ENCODE assay signal across 1 cellular context in the genomic region with DNA sequence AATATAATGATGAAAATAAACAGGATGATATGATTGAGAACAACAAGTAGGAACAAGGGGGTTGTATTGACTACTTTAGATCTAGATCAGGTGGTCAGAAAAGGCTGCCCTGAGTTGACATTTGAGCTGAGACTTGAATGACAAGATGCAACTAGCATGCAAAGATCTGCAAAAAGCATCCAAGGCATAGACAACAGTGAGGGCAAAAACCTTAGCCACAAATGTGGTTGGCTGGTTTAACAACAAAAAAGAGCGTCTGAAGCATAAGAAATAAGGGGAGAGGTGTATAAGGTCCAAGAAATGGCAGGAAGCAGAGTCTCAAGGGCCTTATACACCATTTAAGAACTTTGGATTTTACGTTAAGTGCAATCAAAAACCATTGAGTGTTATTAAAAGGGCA.
TF ChIP-seq lines count a peak whose summit lies in the region.

No MANE protein-coding gene starts in this region.

TF ChIP-seq in HepG2, 621 proteins besides CTCF, POLR2A, EP300 and RAD21:
- TF ChIP-seq, protein P1, sequence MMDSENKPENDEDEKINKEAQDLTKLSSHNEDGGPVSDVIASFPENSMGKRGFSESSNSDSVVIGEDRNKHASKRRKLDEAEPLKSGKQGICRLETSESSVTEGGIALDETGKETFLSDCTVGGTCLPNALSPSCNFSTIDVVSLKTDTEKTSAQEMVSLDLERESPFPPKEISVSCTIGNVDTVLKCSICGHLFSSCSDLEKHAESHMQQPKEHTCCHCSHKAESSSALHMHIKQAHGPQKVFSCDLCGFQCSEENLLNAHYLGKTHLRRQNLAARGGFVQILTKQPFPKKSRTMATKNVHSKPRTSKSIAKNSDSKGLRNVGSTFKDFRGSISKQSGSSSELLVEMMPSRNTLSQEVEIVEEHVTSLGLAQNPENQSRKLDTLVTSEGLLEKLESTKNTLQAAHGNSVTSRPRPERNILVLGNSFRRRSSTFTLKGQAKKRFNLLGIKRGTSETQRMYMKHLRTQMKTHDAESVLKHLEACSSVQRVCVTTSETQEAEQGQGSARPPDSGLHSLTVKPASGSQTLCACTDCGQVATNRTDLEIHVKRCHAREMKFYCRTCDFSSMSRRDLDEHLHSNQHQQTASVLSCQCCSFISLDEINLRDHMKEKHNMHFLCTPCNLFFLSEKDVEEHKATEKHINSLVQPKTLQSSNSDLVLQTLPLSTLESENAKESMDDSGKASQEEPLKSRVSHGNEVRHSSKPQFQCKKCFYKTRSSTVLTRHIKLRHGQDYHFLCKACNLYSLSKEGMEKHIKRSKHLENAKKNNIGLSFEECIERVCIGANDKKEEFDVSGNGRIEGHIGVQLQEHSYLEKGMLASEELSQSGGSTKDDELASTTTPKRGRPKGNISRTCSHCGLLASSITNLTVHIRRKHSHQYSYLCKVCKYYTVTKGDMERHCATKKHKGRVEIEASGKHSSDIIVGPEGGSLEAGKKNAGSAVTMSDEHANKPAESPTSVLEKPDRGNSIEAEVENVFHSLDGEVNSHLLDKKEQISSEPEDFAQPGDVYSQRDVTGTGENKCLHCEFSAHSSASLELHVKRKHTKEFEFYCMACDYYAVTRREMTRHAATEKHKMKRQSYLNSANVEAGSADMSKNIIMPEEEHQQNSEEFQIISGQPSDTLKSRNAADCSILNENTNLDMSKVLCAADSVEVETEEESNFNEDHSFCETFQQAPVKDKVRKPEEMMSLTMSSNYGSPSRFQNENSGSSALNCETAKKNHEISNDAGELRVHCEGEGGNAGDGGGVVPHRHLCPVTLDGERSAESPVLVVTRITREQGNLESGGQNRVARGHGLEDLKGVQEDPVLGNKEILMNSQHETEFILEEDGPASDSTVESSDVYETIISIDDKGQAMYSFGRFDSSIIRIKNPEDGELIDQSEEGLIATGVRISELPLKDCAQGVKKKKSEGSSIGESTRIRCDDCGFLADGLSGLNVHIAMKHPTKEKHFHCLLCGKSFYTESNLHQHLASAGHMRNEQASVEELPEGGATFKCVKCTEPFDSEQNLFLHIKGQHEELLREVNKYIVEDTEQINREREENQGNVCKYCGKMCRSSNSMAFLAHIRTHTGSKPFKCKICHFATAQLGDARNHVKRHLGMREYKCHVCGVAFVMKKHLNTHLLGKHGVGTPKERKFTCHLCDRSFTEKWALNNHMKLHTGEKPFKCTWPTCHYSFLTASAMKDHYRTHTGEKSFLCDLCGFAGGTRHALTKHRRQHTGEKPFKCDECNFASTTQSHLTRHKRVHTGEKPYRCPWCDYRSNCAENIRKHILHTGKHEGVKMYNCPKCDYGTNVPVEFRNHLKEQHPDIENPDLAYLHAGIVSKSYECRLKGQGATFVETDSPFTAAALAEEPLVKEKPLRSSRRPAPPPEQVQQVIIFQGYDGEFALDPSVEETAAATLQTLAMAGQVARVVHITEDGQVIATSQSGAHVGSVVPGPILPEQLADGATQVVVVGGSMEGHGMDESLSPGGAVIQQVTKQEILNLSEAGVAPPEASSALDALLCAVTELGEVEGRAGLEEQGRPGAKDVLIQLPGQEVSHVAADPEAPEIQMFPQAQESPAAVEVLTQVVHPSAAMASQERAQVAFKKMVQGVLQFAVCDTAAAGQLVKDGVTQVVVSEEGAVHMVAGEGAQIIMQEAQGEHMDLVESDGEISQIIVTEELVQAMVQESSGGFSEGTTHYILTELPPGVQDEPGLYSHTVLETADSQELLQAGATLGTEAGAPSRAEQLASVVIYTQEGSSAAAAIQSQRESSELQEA (CRISPR knock-in tag; IDR thresholded peaks at IDR 0.05; ENCODE audit: not compliant biosample characterization), result no peak
- TF ChIP-seq MED1 (CRISPR knock-in tag; IDR thresholded peaks at IDR 0.05), result no peak
- no peak for TF ChIP-seq JUN (CRISPR knock-in tag; IDR thresholded peaks at IDR 0.05)
- TF ChIP-seq, protein P2, sequence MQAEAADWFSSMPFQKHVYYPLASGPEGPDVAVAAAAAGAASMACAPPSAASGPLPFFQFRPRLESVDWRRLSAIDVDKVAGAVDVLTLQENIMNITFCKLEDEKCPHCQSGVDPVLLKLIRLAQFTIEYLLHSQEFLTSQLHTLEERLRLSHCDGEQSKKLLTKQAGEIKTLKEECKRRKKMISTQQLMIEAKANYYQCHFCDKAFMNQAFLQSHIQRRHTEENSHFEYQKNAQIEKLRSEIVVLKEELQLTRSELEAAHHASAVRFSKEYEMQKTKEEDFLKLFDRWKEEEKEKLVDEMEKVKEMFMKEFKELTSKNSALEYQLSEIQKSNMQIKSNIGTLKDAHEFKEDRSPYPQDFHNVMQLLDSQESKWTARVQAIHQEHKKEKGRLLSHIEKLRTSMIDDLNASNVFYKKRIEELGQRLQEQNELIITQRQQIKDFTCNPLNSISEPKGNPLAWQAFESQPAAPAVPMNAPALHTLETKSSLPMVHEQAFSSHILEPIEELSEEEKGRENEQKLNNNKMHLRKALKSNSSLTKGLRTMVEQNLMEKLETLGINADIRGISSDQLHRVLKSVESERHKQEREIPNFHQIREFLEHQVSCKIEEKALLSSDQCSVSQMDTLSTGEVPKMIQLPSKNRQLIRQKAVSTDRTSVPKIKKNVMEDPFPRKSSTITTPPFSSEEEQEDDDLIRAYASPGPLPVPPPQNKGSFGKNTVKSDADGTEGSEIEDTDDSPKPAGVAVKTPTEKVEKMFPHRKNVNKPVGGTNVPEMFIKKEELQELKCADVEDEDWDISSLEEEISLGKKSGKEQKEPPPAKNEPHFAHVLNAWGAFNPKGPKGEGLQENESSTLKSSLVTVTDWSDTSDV (CRISPR knock-in tag; IDR thresholded peaks at IDR 0.05), result no peak
- no peak for TF ChIP-seq GATAD2A (CRISPR knock-in tag; IDR thresholded peaks at IDR 0.05)
- no peak for TF ChIP-seq ZNF792 (CRISPR knock-in tag; IDR thresholded peaks at IDR 0.05)
- TF ChIP-seq, protein P3, sequence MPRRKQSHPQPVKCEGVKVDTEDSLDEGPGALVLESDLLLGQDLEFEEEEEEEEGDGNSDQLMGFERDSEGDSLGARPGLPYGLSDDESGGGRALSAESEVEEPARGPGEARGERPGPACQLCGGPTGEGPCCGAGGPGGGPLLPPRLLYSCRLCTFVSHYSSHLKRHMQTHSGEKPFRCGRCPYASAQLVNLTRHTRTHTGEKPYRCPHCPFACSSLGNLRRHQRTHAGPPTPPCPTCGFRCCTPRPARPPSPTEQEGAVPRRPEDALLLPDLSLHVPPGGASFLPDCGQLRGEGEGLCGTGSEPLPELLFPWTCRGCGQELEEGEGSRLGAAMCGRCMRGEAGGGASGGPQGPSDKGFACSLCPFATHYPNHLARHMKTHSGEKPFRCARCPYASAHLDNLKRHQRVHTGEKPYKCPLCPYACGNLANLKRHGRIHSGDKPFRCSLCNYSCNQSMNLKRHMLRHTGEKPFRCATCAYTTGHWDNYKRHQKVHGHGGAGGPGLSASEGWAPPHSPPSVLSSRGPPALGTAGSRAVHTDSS (CRISPR knock-in tag; conservative IDR thresholded peaks at IDR 0.05), result no peak
- TF ChIP-seq TCF7 (IDR thresholded peaks at IDR 0.05; ENCODE audit: low read depth), result no peak
- no peak for TF ChIP-seq GFI1 (CRISPR knock-in tag; IDR thresholded peaks at IDR 0.05; ENCODE audit: borderline replicate concordance)
- TF ChIP-seq, protein P4, sequence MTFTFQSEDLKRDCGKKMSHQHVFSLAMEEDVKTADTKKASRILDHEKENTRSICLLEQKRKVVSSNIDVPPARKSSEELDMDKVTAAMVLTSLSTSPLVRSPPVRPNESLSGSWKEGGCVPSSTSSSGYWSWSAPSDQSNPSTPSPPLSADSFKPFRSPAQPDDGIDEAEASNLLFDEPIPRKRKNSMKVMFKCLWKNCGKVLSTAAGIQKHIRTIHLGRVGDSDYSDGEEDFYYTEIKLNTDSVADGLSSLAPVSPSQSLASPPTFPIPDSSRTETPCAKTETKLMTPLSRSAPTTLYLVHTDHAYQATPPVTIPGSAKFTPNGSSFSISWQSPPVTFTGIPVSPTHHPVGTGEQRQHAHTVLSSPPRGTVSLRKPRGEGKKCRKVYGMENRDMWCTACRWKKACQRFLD (CRISPR knock-in tag; IDR thresholded peaks at IDR 0.05; ENCODE audit: borderline replicate concordance), result no peak
- no peak for TF ChIP-seq GLI4 (CRISPR knock-in tag; IDR thresholded peaks at IDR 0.05; ENCODE audit: borderline replicate concordance)
- no peak for TF ChIP-seq ZNF615 (CRISPR knock-in tag; IDR thresholded peaks at IDR 0.05; ENCODE audit: borderline replicate concordance)
- TF ChIP-seq ARHGAP35 (CRISPR knock-in tag; IDR thresholded peaks at IDR 0.05; ENCODE audit: borderline replicate concordance), result no peak
- TF ChIP-seq ZNF598 (CRISPR knock-in tag; IDR thresholded peaks at IDR 0.05; ENCODE audit: borderline replicate concordance), result no peak
- no peak for TF ChIP-seq SMYD3 (CRISPR knock-in tag; IDR thresholded peaks at IDR 0.05)
- TF ChIP-seq SAFB2 (CRISPR knock-in tag; IDR thresholded peaks at IDR 0.05; ENCODE audit: borderline replicate concordance, low read depth), result no peak
- no peak for TF ChIP-seq AGO1 (IDR thresholded peaks at IDR 0.05; ENCODE audit: low read depth, low read length, poor library complexity, severe bottlenecking)
- TF ChIP-seq USF2 (IDR thresholded peaks at IDR 0.05; ENCODE audit: low read depth, low read length), result no peak
- no peak for TF ChIP-seq USF2 (CRISPR knock-in tag; IDR thresholded peaks at IDR 0.05; ENCODE audit: borderline replicate concordance)
- TF ChIP-seq MATR3 (CRISPR knock-in tag; IDR thresholded peaks at IDR 0.05), result no peak
